ENCODE assay signal across 19 cellular contexts in genomic region chr10:129919358-129919757, GRCh38. TPM values are rescaled to one million over a fixed set of nuclear protein-coding genes. Genes with fewer than 3 reads are reported as not detected.
DNase-seq lines count a peak whose midpoint lies in the region; TF ChIP-seq lines count a peak whose summit lies in the region.
"Had no signal": no experiment of that assay in that cellular context is flagged by ENCODE, and none has a peak within 500 bp of the region (broad histone marks: within the 10 kb centered on the region; RNA-seq: fewer than 3 reads in every experiment).

No MANE protein-coding gene starts in this region.

- no peak for DNase-seq in activated naive CD4-positive, alpha-beta T cell (lab: John Stamatoyannopoulos, UW)
- DNase-seq in glutamatergic neuron (peak; percentile 10), posterior vena cava (ENCODE audit: low spot score) (peak; percentile 62), HPDE6-E6E7 (ENCODE audit: extremely low spot score) (no peak), chondrocyte (ENCODE audit: low spot score) (no peak)
- DNase-seq: ACHN; BE2C; C1 segment of cervical spinal cord; CD4-positive, CD25-positive, alpha-beta regulatory T cell; CD8-positive, alpha-beta memory T cell; COR-L47; DMS 273 treated with DMSO at 0.1 percent for 48 hours; DMS53; DND-41; EL; GM23248 had no signal

- intact Hi-C loops in posterior vena cava (cut with DNase I), result no loop called here

- H3K4me3 Mint-ChIP-seq in activated naive CD4-positive, alpha-beta T cell treated with anti-CD3 and anti-CD28 coated beads, Interleukin-2, amount 50 U/mL, for 24 hours, result no peak overlapping the region
- no peak overlapping the region for H3K4me3 Mint-ChIP-seq in glutamatergic neuron (ENCODE audit: unreplicated experiment)
- no peak overlapping the region for H3K4me3 Mint-ChIP-seq in chondrocyte (ENCODE audit: unreplicated experiment)
- H3K4me3 Mint-ChIP-seq: CD4-positive, CD25-positive, alpha-beta regulatory T cell; CD8-positive, alpha-beta memory T cell had no signal

- no peak for TF ChIP-seq CTCF in glutamatergic neuron (IDR thresholded peaks at IDR 0.05; ENCODE audit: partially characterized antibody, unreplicated experiment)
- no peak for TF ChIP-seq CTCF in chondrocyte (IDR thresholded peaks at IDR 0.05)

- no peaks in the 10 kb centered on the region for H3K36me3 Mint-ChIP-seq in activated naive CD4-positive, alpha-beta T cell treated with anti-CD3 and anti-CD28 coated beads, Interleukin-2, amount 50 U/mL, for 24 hours
- H3K36me3 Mint-ChIP-seq in glutamatergic neuron (ENCODE audit: unreplicated experiment) (peaks cover 11% of the 10 kb centered on the region), chondrocyte (ENCODE audit: low read depth) (no peaks in the 10 kb centered on the region)
- H3K36me3 Mint-ChIP-seq: CD4-positive, CD25-positive, alpha-beta regulatory T cell; CD8-positive, alpha-beta memory T cell had no signal

- H3K9me3 Mint-ChIP-seq in activated naive CD4-positive, alpha-beta T cell treated with anti-CD3 and anti-CD28 coated beads, Interleukin-2, amount 50 U/mL, for 24 hours, result no peaks in the 10 kb centered on the region
- H3K9me3 Mint-ChIP-seq in glutamatergic neuron (ENCODE audit: unreplicated experiment), result peaks cover 59% of the 10 kb centered on the region
- H3K9me3 Mint-ChIP-seq in chondrocyte (ENCODE audit: low read depth), result peaks cover 3% of the 10 kb centered on the region
- H3K9me3 Mint-ChIP-seq: CD8-positive, alpha-beta memory T cell had no signal

- no peaks in the 10 kb centered on the region for H3K4me1 Mint-ChIP-seq in activated naive CD4-positive, alpha-beta T cell treated with anti-CD3 and anti-CD28 coated beads, Interleukin-2, amount 50 U/mL, for 24 hours
- H3K4me1 Mint-ChIP-seq in glutamatergic neuron (ENCODE audit: low read depth, unreplicated experiment) (peaks cover 52% of the 10 kb centered on the region), chondrocyte (ENCODE audit: low read depth) (no peaks in the 10 kb centered on the region)
- H3K4me1 Mint-ChIP-seq: CD4-positive, CD25-positive, alpha-beta regulatory T cell; CD8-positive, alpha-beta memory T cell had no signal

- no peaks in the 10 kb centered on the region for H3K27me3 Mint-ChIP-seq in activated naive CD4-positive, alpha-beta T cell treated with anti-CD3 and anti-CD28 coated beads, Interleukin-2, amount 50 U/mL, for 24 hours
- H3K27me3 Mint-ChIP-seq in glutamatergic neuron (ENCODE audit: unreplicated experiment) (peaks cover 44% of the 10 kb centered on the region), chondrocyte (ENCODE audit: low read depth) (no peaks in the 10 kb centered on the region)

- peak overlapping the region; percentile 55 for H3K27ac Mint-ChIP-seq in activated naive CD4-positive, alpha-beta T cell treated with anti-CD3 and anti-CD28 coated beads, Interleukin-2, amount 50 U/mL, for 24 hours
- H3K27ac Mint-ChIP-seq in glutamatergic neuron (ENCODE audit: unreplicated experiment) (no peak overlapping the region), chondrocyte (ENCODE audit: unreplicated experiment) (no peak overlapping the region)
- H3K27ac Mint-ChIP-seq: CD8-positive, alpha-beta memory T cell had no signal

RNA-seq across cellular contexts. Expression of gene EBF3, which starts 44.7 kb away (rescaled TPM):
- total RNA-seq in glutamatergic neuron (ENCODE audit: unreplicated experiment), result 544 TPM
- 1 to 10 TPM; 8.7 to 9.1 TPM for total RNA-seq in posterior vena cava
- 2.2 TPM in 1 of 3 replicates, not detected in the others for total RNA-seq in chondrocyte
- total RNA-seq: CD4-positive, CD25-positive, alpha-beta regulatory T cell; CD8-positive, alpha-beta memory T cell; GM12878; HT1080 had no signal

Comparison
In these comparisons a context has a peak if more than half of its experiments do, and no peak if none do; other contexts are left out.
1. DNase-seq: peak in glutamatergic neuron (single experiment) and posterior vena cava (single experiment); none in activated naive CD4-positive, alpha-beta T cell (0 of 4), HPDE6-E6E7 (single experiment) and chondrocyte (single experiment).
2. RNA of gene EBF3, which starts 44.7 kb away (total RNA-seq): 544 TPM in glutamatergic neuron (single experiment); 8.7 to 9.1 TPM in posterior vena cava and 2.2 TPM in chondrocyte; every median in the first group is over 10 times any median in the second.